8 cellular contexts compared by ENCODE assay signal in genomic region chr9:96420468-96421219, GRCh38. TPM values are rescaled to one million over a fixed set of nuclear protein-coding genes. Genes with fewer than 3 reads are reported as not detected.
DNase-seq lines count a peak whose midpoint lies in the region; ATAC-seq lines count a peak whose summit lies in the region.

No MANE protein-coding gene starts in this region.

- no peaks in the 10 kb centered on the region for H3K9me3 Mint-ChIP-seq in activated naive CD4-positive, alpha-beta T cell treated with anti-CD3 and anti-CD28 coated beads, Interleukin-2, amount 50 U/mL, for 24 hours

- DNase-seq in stimulated activated CD4-positive, alpha-beta T cell treated with anti-CD3 and anti-CD28 coated beads, Interleukin-15, amount 100 ng/mL, for 24 hours: peak; percentile 36
- DNase-seq in stimulated activated CD4-positive, alpha-beta T cell treated with anti-CD3 and anti-CD28 coated beads, Interleukin-12 subunit alpha, Interleukin-12 subunit beta, amount 100 ng/mL, for 4 hours: no peak
- DNase-seq in NCI-H2196 (lab: John Stamatoyannopoulos, UW; ENCODE audit: unreplicated experiment) (peak; percentile 63), Right ventricle myocardium superior (no peak), pulmonary artery endothelial cell (ENCODE audit: low read depth, low spot score) (peak; percentile 94)

- intact Hi-C loops in Right ventricle myocardium superior (cut with DNase I): no loop called here

- peaks cover 31% of the 10 kb centered on the region for H3K4me1 Mint-ChIP-seq in activated naive CD4-positive, alpha-beta T cell treated with anti-CD3 and anti-CD28 coated beads, Interleukin-2, amount 50 U/mL, for 24 hours

- peak overlapping the region; percentile 79 for H3K4me3 Mint-ChIP-seq in activated naive CD4-positive, alpha-beta T cell treated with anti-CD3 and anti-CD28 coated beads, Interleukin-2, amount 50 U/mL, for 24 hours

- no peaks in the 10 kb centered on the region for H3K27me3 Mint-ChIP-seq in activated naive CD4-positive, alpha-beta T cell treated with anti-CD3 and anti-CD28 coated beads, Interleukin-2, amount 50 U/mL, for 24 hours

- ATAC-seq in Right ventricle myocardium superior (ENCODE audit: poor library complexity): peak; percentile 42
- ATAC-seq in GM19452 (IDR thresholded peaks at IDR 0.05; ENCODE audit: unreplicated experiment): no peak
- no peak for ATAC-seq in GM19324 (IDR thresholded peaks at IDR 0.05; ENCODE audit: low FRiP score, unreplicated experiment)

- no peaks in the 10 kb centered on the region for H3K36me3 Mint-ChIP-seq in activated naive CD4-positive, alpha-beta T cell treated with anti-CD3 and anti-CD28 coated beads, Interleukin-2, amount 50 U/mL, for 24 hours

- H3K27ac Mint-ChIP-seq in activated naive CD4-positive, alpha-beta T cell treated with anti-CD3 and anti-CD28 coated beads, Interleukin-2, amount 50 U/mL, for 24 hours: peak overlapping the region; percentile 66

RNA-seq across cellular contexts. Expression of gene ZNF367, which starts 2.5 kb away (rescaled TPM):
- 4.3 TPM for total RNA-seq in Right ventricle myocardium superior
- 10.0 and 16.8 TPM in 2 replicates for total RNA-seq in pulmonary artery endothelial cell

RNA-seq across cellular contexts. Expression of gene HABP4, which starts 29.3 kb away (rescaled TPM):
- 22.8 TPM for total RNA-seq in Right ventricle myocardium superior
- total RNA-seq in pulmonary artery endothelial cell: 8.9 and 9.8 TPM in 2 replicates

RNA-seq across cellular contexts. Expression of gene SLC35D2, which starts 37.1 kb away (rescaled TPM):
- total RNA-seq in Right ventricle myocardium superior (13.5 TPM), pulmonary artery endothelial cell (20.9 and 24.5 TPM in 2 replicates)

Comparison
In these comparisons a context has a peak if more than half of its experiments do, and no peak if none do; other contexts are left out.
1. DNase-seq: peak in stimulated activated CD4-positive, alpha-beta T cell treated with anti-CD3 and anti-CD28 coated beads, Interleukin-15, amount 100 ng/mL, for 24 hours (single experiment), NCI-H2196 (single experiment) and pulmonary artery endothelial cell (single experiment); none in stimulated activated CD4-positive, alpha-beta T cell treated with anti-CD3 and anti-CD28 coated beads, Interleukin-12 subunit alpha, Interleukin-12 subunit beta, amount 100 ng/mL, for 4 hours (single experiment) and Right ventricle myocardium superior (single experiment).